13 cellular contexts compared by ENCODE assay signal in the genomic region with DNA sequence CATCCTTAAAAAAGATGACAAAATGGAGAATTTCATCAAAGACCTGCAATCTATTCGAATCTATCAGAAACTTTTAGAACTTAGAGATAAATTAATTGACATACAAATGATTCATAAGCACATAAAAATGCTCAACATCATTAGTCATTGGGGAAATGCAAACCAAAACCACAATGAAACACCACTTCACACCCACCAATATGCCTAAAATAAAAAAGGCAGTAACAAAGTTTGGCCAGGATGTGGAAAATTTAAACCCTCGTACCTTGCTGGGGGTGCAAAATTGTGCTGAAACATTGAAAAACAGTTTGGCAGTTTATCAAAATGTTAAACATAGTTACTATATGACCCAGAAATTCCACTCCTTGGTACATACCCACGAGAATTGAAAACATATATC.
DNase-seq lines count a peak whose midpoint lies in the region; ATAC-seq and TF ChIP-seq lines count a peak whose summit lies in the region.
"Had no signal": no experiment of that assay in that cellular context is flagged by ENCODE, and none has a peak within 500 bp of the region (broad histone marks: within the 10 kb centered on the region; RNA-seq: fewer than 3 reads in every experiment).

No MANE protein-coding gene starts in this region.

- TF ChIP-seq CTCF in choroid plexus epithelial cell (conservative IDR thresholded peaks at IDR 0.05; ENCODE audit: low read depth, low read length) = no peak

- H3K4me1 Mint-ChIP-seq in stimulated activated naive CD8-positive, alpha-beta T cell treated with anti-CD3 and anti-CD28 coated beads, Interleukin-15, Interleukin-2, amounts not matched to agents 100 ng/mL and 50 ng/mL, for 24 hours (ENCODE audit: low read depth) = peaks cover 35% of the 10 kb centered on the region

- ATAC-seq in GM21423 (IDR thresholded peaks at IDR 0.05; ENCODE audit: unreplicated experiment) = no peak
- ATAC-seq: naive thymus-derived CD8-positive, alpha-beta T cell had no signal

- H3K27me3 Mint-ChIP-seq in stimulated activated naive CD8-positive, alpha-beta T cell treated with anti-CD3 and anti-CD28 coated beads, Interleukin-15, Interleukin-2, amounts not matched to agents 100 ng/mL and 50 ng/mL, for 24 hours = no peaks in the 10 kb centered on the region

- no peak overlapping the region for H3K4me3 ChIP-seq in choroid plexus epithelial cell (ENCODE audit: low read depth, low read length)
- H3K4me3 ChIP-seq: BLaER1 treated with 17β-estradiol and CSF1 and Interleukin-3, amounts not matched to agents 10 nM and 100 nM; smooth muscle cell had no signal

- H3K36me3 Mint-ChIP-seq in stimulated activated naive CD8-positive, alpha-beta T cell treated with anti-CD3 and anti-CD28 coated beads, Interleukin-15, Interleukin-2, amounts not matched to agents 100 ng/mL and 50 ng/mL, for 24 hours (ENCODE audit: low read depth) = peaks cover 4% of the 10 kb centered on the region

- DNase-seq in stimulated activated CD4-positive, alpha-beta T cell treated with anti-CD3 and anti-CD28 coated beads, Interleukin-15, amount 100 ng/mL, for 24 hours = peak; percentile 30
- DNase-seq in stimulated activated CD4-positive, alpha-beta T cell treated with anti-CD3 and anti-CD28 coated beads, Interleukin-12 subunit alpha, Interleukin-12 subunit beta, amount 100 ng/mL, for 4 hours = no peak
- DNase-seq in SW480 (ENCODE audit: low spot score) = peak; percentile 41
- DNase-seq in choroid plexus epithelial cell (ENCODE audit: low read depth) = peak; percentile 36
- no peak for DNase-seq in DMS79 treated with DMSO at 0.1 percent for 48 hours (lab: John Stamatoyannopoulos, UW)
- no peak for DNase-seq in activated CD8-positive, alpha-beta memory T cell treated with anti-CD3 and anti-CD28 coated beads, Interleukin-2, amount 50 U/mL, for 48 hours
- DNase-seq: islet precursor cell, T-cell had no signal

- H3K27ac Mint-ChIP-seq in stimulated activated naive CD8-positive, alpha-beta T cell treated with anti-CD3 and anti-CD28 coated beads, Interleukin-15, Interleukin-2, amounts not matched to agents 100 ng/mL and 50 ng/mL, for 24 hours = peak overlapping the region; percentile 87
- H3K27ac Mint-ChIP-seq: T-cell had no signal

- H3K9me3 Mint-ChIP-seq in stimulated activated naive CD8-positive, alpha-beta T cell treated with anti-CD3 and anti-CD28 coated beads, Interleukin-15, Interleukin-2, amounts not matched to agents 100 ng/mL and 50 ng/mL, for 24 hours = peaks cover 4% of the 10 kb centered on the region

- H3K4me3 Mint-ChIP-seq in stimulated activated naive CD8-positive, alpha-beta T cell treated with anti-CD3 and anti-CD28 coated beads, Interleukin-15, Interleukin-2, amounts not matched to agents 100 ng/mL and 50 ng/mL, for 24 hours = peak overlapping the region; percentile 7
- H3K4me3 Mint-ChIP-seq: naive thymus-derived CD8-positive, alpha-beta T cell; T-cell had no signal

Comparison
In these comparisons a context has a peak if more than half of its experiments do, and no peak if none do; other contexts are left out.
1. DNase-seq: peak in stimulated activated CD4-positive, alpha-beta T cell treated with anti-CD3 and anti-CD28 coated beads, Interleukin-15, amount 100 ng/mL, for 24 hours (single experiment), SW480 (single experiment) and choroid plexus epithelial cell (single experiment); none in stimulated activated CD4-positive, alpha-beta T cell treated with anti-CD3 and anti-CD28 coated beads, Interleukin-12 subunit alpha, Interleukin-12 subunit beta, amount 100 ng/mL, for 4 hours (single experiment), DMS79 treated with DMSO at 0.1 percent for 48 hours (single experiment) and activated CD8-positive, alpha-beta memory T cell treated with anti-CD3 and anti-CD28 coated beads, Interleukin-2, amount 50 U/mL, for 48 hours (single experiment).